In the genomic region with DNA sequence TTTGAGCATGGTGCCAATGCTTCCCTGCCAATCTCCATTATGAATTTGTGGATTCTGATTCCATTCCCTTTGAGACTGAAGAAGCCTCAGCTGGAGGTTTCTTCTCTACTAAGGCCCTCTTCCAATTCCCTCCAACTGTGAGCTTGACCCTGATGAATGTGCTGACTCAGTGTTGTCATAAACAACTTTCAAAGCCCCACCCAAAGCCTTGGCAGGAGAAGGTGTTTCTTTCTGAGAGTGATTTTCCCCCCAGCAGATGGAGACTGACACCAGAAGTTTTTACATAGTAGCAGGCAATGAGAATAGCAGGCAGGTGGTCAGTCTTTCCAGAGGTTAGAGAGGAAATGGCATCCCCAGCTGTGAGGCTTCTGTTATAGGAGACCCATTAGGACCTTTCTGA, we compare ENCODE assay signal across 1 cellular context.
TF ChIP-seq lines count a peak whose summit lies in the region.

No MANE protein-coding gene starts in this region.

TF ChIP-seq in GM23338, 12 proteins besides CTCF, POLR2A, EP300 and RAD21 (continued from another document):
- TF ChIP-seq, protein P1, sequence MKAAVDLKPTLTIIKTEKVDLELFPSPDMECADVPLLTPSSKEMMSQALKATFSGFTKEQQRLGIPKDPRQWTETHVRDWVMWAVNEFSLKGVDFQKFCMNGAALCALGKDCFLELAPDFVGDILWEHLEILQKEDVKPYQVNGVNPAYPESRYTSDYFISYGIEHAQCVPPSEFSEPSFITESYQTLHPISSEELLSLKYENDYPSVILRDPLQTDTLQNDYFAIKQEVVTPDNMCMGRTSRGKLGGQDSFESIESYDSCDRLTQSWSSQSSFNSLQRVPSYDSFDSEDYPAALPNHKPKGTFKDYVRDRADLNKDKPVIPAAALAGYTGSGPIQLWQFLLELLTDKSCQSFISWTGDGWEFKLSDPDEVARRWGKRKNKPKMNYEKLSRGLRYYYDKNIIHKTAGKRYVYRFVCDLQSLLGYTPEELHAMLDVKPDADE (IDR thresholded peaks at IDR 0.05): no peak
- TF ChIP-seq EZH2phosphoT487 (IDR thresholded peaks at IDR 0.05; ENCODE audit: unreplicated experiment) (no peak), ZNF331 (CRISPR knock-in tag; IDR thresholded peaks at IDR 0.05; ENCODE audit: low read depth) (no peak), EZH2 (IDR thresholded peaks at IDR 0.05; ENCODE audit: low read depth, unreplicated experiment) (no peak), STAT1 (IDR thresholded peaks at IDR 0.05; ENCODE audit: unreplicated experiment) (no peak), CREB1 (CRISPR knock-in tag; IDR thresholded peaks at IDR 0.05; ENCODE audit: low read depth) (no peak), JUNB (IDR thresholded peaks at IDR 0.05; ENCODE audit: unreplicated experiment) (no peak), NANOG (IDR thresholded peaks at IDR 0.05; ENCODE audit: borderline replicate concordance) (no peak)
- TF ChIP-seq, protein P2, sequence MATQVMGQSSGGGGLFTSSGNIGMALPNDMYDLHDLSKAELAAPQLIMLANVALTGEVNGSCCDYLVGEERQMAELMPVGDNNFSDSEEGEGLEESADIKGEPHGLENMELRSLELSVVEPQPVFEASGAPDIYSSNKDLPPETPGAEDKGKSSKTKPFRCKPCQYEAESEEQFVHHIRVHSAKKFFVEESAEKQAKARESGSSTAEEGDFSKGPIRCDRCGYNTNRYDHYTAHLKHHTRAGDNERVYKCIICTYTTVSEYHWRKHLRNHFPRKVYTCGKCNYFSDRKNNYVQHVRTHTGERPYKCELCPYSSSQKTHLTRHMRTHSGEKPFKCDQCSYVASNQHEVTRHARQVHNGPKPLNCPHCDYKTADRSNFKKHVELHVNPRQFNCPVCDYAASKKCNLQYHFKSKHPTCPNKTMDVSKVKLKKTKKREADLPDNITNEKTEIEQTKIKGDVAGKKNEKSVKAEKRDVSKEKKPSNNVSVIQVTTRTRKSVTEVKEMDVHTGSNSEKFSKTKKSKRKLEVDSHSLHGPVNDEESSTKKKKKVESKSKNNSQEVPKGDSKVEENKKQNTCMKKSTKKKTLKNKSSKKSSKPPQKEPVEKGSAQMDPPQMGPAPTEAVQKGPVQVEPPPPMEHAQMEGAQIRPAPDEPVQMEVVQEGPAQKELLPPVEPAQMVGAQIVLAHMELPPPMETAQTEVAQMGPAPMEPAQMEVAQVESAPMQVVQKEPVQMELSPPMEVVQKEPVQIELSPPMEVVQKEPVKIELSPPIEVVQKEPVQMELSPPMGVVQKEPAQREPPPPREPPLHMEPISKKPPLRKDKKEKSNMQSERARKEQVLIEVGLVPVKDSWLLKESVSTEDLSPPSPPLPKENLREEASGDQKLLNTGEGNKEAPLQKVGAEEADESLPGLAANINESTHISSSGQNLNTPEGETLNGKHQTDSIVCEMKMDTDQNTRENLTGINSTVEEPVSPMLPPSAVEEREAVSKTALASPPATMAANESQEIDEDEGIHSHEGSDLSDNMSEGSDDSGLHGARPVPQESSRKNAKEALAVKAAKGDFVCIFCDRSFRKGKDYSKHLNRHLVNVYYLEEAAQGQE (IDR thresholded peaks at IDR 0.05; ENCODE audit: unreplicated experiment): no peak
